ENCODE assay signal across 8 cellular contexts in the genomic region with DNA sequence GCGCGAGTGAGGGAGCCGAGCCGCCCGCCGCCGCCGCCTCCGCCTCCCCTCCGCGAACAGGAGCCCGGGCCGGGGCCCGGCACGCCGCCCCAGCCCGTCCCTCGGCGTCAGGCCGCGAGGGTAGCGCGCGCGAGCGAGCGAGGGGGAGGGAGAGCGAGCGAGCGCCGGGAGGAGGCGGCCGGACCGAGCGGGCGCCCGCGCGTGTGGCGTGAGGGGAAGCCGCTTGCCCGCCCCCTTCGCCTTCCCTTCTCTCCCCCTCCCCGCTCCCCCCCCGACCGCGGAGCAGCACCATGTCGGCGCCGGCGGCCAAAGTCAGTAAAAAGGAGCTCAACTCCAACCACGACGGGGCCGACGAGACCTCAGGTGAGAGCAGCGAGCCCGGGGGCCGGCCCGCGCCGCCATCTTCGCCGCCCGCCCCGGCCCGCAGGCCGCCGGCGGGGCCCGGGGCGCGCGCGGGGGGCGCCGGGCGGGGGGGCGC. TPM values are rescaled to one million over a fixed set of nuclear protein-coding genes. Genes with fewer than 3 reads are reported as not detected.
DNase-seq lines count a peak whose midpoint lies in the region; ATAC-seq and TF ChIP-seq lines count a peak whose summit lies in the region.

No MANE protein-coding gene starts in this region.

- no peaks in the 10 kb centered on the region for H3K27me3 ChIP-seq in neuron (ENCODE audit: insufficient read depth, low read length)

- peaks cover 37% of the 10 kb centered on the region for H3K36me3 ChIP-seq in neuron (ENCODE audit: insufficient read depth, low read length)

- peak; percentile 16 for ATAC-seq in GM19324 (IDR thresholded peaks at IDR 0.05; ENCODE audit: low FRiP score, unreplicated experiment)
- peak; percentile 1 for ATAC-seq in HG03521 (IDR thresholded peaks at IDR 0.05; ENCODE audit: unreplicated experiment)

- no peak overlapping the region for H2AFZ ChIP-seq in neuron (ENCODE audit: low read depth, low read length)

- H3K4me1 ChIP-seq in neuron (ENCODE audit: insufficient read depth, low read length) = peaks cover 36% of the 10 kb centered on the region

- TF ChIP-seq CTCF in 22Rv1 (IDR thresholded peaks at IDR 0.05) (no peak), fibroblast of the aortic adventitia (IDR thresholded peaks at IDR 0.05; ENCODE audit: insufficient read depth, low read length) (no peak)

- peak overlapping the region; percentile 94 for H3K4me3 ChIP-seq in fibroblast of the aortic adventitia (ENCODE audit: low read depth, low read length)
- peak overlapping the region; percentile 94 for H3K4me3 ChIP-seq in neuron (ENCODE audit: low read length)

- no peaks in the 10 kb centered on the region for H3K9me3 ChIP-seq in neuron (ENCODE audit: low read length)

- H3K27ac ChIP-seq in 22Rv1 = peak overlapping the region; percentile 93

- peak; percentile 46 to 54 for DNase-seq in activated CD4-positive, alpha-beta T cell treated with anti-CD3 and anti-CD28 coated beads, Interleukin-2, amount 50 U/mL, for 48 hours
- DNase-seq in fibroblast of the aortic adventitia (ENCODE audit: low read depth) (peak; percentile 28), GOT3 (lab: John Stamatoyannopoulos, UW) (no peak), NCI-H510A (lab: John Stamatoyannopoulos, UW) (no peak)

RNA-seq across cellular contexts. Expression of a gene that starts 0.3 kb away (rescaled TPM):
- total RNA-seq in fibroblast of the aortic adventitia (ENCODE audit: low replicate concordance) = 313 and 1,883 TPM in 2 replicates

RNA-seq across cellular contexts. Expression of a gene that starts 13.0 kb away (rescaled TPM):
- 1.2 and 3.6 TPM in 2 replicates for total RNA-seq in fibroblast of the aortic adventitia (ENCODE audit: low replicate concordance)

RNA-seq across cellular contexts. Expression of a gene that starts 32.7 kb away (rescaled TPM):
- total RNA-seq in fibroblast of the aortic adventitia (ENCODE audit: low replicate concordance) = 42.8 and 65.7 TPM in 2 replicates

RNA-seq across cellular contexts. Expression of a gene that starts 34.6 kb away (rescaled TPM):
- total RNA-seq in fibroblast of the aortic adventitia (ENCODE audit: low replicate concordance) = 18.9 and 31.2 TPM in 2 replicates

Comparison
In these comparisons a context has a peak if more than half of its experiments do, and no peak if none do; other contexts are left out.
1. DNase-seq: peak in activated CD4-positive, alpha-beta T cell treated with anti-CD3 and anti-CD28 coated beads, Interleukin-2, amount 50 U/mL, for 48 hours (2 of 2) and fibroblast of the aortic adventitia (single experiment); none in GOT3 (single experiment) and NCI-H510A (single experiment).